Comparison of ENCODE assay signal across 6 cellular contexts in genomic region chr17:81223758-81224122, GRCh38. TPM values are rescaled to one million over a fixed set of nuclear protein-coding genes. Genes with fewer than 3 reads are reported as not detected.
DNase-seq lines count a peak whose midpoint lies in the region; ATAC-seq and TF ChIP-seq lines count a peak whose summit lies in the region.

No MANE protein-coding gene starts in this region.

- H4K20me1 ChIP-seq in neural progenitor cell (ENCODE audit: low read depth): peaks cover 30% of the 10 kb centered on the region

- H3K4me1 ChIP-seq in HUES6 (ENCODE audit: control insufficient read depth, insufficient read depth, low read length) (peaks cover 15% of the 10 kb centered on the region), neural progenitor cell (peaks cover 17% of the 10 kb centered on the region), foreskin keratinocyte (peaks cover 4% of the 10 kb centered on the region)

- H3K4me3 Mint-ChIP-seq in activated CD8-positive, alpha-beta T cell treated with anti-CD3 and anti-CD28 coated beads, Interleukin-2, amount 10 ng/mL, durations not matched to agents 7 days and 5 days: peak overlapping the region; percentile 72
- peak overlapping the region; percentile 87 for H3K4me3 Mint-ChIP-seq in neural progenitor cell

- TF ChIP-seq CTCF in neural progenitor cell (IDR thresholded peaks at IDR 0.05) (no peak), foreskin keratinocyte (conservative IDR thresholded peaks at IDR 0.05) (no peak)

- POLR2A ChIA-PET in activated CD8-positive, alpha-beta T cell treated with anti-CD3 and anti-CD28 coated beads, Interleukin-2, amount 10 ng/mL, durations not matched to agents 7 days and 5 days (lab: Charles Lee): no interaction called here

- peaks cover 14% of the 10 kb centered on the region for H3F3A ChIP-seq in neural progenitor cell (ENCODE audit: low read depth)

- peak overlapping the region; percentile 67 for H3K27ac Mint-ChIP-seq in activated CD8-positive, alpha-beta T cell treated with anti-CD3 and anti-CD28 coated beads, Interleukin-2, amount 10 ng/mL, durations not matched to agents 7 days and 5 days
- peak overlapping the region; percentile 9 for H3K27ac Mint-ChIP-seq in neural progenitor cell

- H3K9me3 Mint-ChIP-seq in activated CD8-positive, alpha-beta T cell treated with anti-CD3 and anti-CD28 coated beads, Interleukin-2, amount 10 ng/mL, durations not matched to agents 7 days and 5 days (ENCODE audit: insufficient read depth): no peaks in the 10 kb centered on the region
- H3K9me3 Mint-ChIP-seq in neural progenitor cell: peaks cover 11% of the 10 kb centered on the region

- ATAC-seq in activated CD8-positive, alpha-beta T cell treated with anti-CD3 and anti-CD28 coated beads, Interleukin-2, amount 10 ng/mL, durations not matched to agents 7 days and 5 days: no peak
- ATAC-seq in foreskin keratinocyte (no peak), GM18520 (IDR thresholded peaks at IDR 0.05; ENCODE audit: unreplicated experiment) (no peak), GM21528 (IDR thresholded peaks at IDR 0.05; ENCODE audit: low FRiP score, unreplicated experiment) (no peak)

- H3K79me2 ChIP-seq in neural progenitor cell (ENCODE audit: low read depth): peaks cover 27% of the 10 kb centered on the region

- CTCF ChIA-PET in activated CD8-positive, alpha-beta T cell treated with anti-CD3 and anti-CD28 coated beads, Interleukin-2, amount 10 ng/mL, durations not matched to agents 7 days and 5 days (lab: Charles Lee): no interaction called here

- peak overlapping the region; percentile 64 for H3K9ac ChIP-seq in HUES6 (ENCODE audit: low read length)
- no peak overlapping the region for H3K9ac ChIP-seq in neural progenitor cell

- H3K27ac ChIP-seq in HUES6 (ENCODE audit: low read depth, low read length): 0 out of 2 replicates have a peak overlapping the region, but pooled peaks have one; percentile 31
- no peak overlapping the region for H3K27ac ChIP-seq in neural progenitor cell
- H3K27ac ChIP-seq in foreskin keratinocyte: no peak overlapping the region

- peaks cover 15% of the 10 kb centered on the region for H3K36me3 Mint-ChIP-seq in activated CD8-positive, alpha-beta T cell treated with anti-CD3 and anti-CD28 coated beads, Interleukin-2, amount 10 ng/mL, durations not matched to agents 7 days and 5 days (ENCODE audit: low read depth)
- no peaks in the 10 kb centered on the region for H3K36me3 Mint-ChIP-seq in neural progenitor cell

- no peaks in the 10 kb centered on the region for H3K27me3 Mint-ChIP-seq in activated CD8-positive, alpha-beta T cell treated with anti-CD3 and anti-CD28 coated beads, Interleukin-2, amount 10 ng/mL, durations not matched to agents 7 days and 5 days (ENCODE audit: low read depth)
- peaks cover 8% of the 10 kb centered on the region for H3K27me3 Mint-ChIP-seq in neural progenitor cell (ENCODE audit: insufficient read depth, low read depth)

- peak overlapping the region; percentile 65 for H3K4me2 ChIP-seq in neural progenitor cell

- H3K36me3 ChIP-seq in HUES6 (ENCODE audit: control insufficient read depth, insufficient read depth, low read length): peaks cover 6% of the 10 kb centered on the region
- no peaks in the 10 kb centered on the region for H3K36me3 ChIP-seq in neural progenitor cell

- no peak for DNase-seq in activated CD8-positive, alpha-beta T cell treated with anti-CD3 and anti-CD28 coated beads, Interleukin-2, amount 10 ng/mL, durations not matched to agents 7 days and 5 days
- DNase-seq in neural progenitor cell (ENCODE audit: low spot score): peak; percentile 43
- DNase-seq in foreskin keratinocyte: no peak

- peak overlapping the region; percentile 71 for H2AFZ ChIP-seq in neural progenitor cell (replicated peaks)

- H3K9me3 ChIP-seq in HUES6 (ENCODE audit: control insufficient read depth, insufficient read depth, low read depth, low read length) (peaks cover 3% of the 10 kb centered on the region; the same call in 1 of the 2 replicates), neural progenitor cell (ENCODE audit: low read depth) (no peaks in the 10 kb centered on the region)

- H3K27me3 ChIP-seq in HUES6 (ENCODE audit: control insufficient read depth, insufficient read depth, low read length) (0 out of 2 replicates have a peak, but pooled peaks cover 7% of the 10 kb centered on the region), neural progenitor cell (peaks cover 12% of the 10 kb centered on the region), foreskin keratinocyte (no peaks in the 10 kb centered on the region)

- H3K4me1 Mint-ChIP-seq in activated CD8-positive, alpha-beta T cell treated with anti-CD3 and anti-CD28 coated beads, Interleukin-2, amount 10 ng/mL, durations not matched to agents 7 days and 5 days (ENCODE audit: low read depth): peaks cover 28% of the 10 kb centered on the region
- H3K4me1 Mint-ChIP-seq in neural progenitor cell: peaks cover 16% of the 10 kb centered on the region

- H3K4me3 ChIP-seq in HUES6 (ENCODE audit: low read depth, low read length) (peak overlapping the region; percentile 60), neural progenitor cell (peak overlapping the region; percentile 21)

RNA-seq across cellular contexts. Expression of gene CEP131, which starts 1.0 kb away (rescaled TPM):
- 10 to 100 TPM; 17.9 to 19.0 TPM for total RNA-seq in activated CD8-positive, alpha-beta T cell treated with anti-CD3 and anti-CD28 coated beads, Interleukin-2, amount 10 ng/mL, durations not matched to agents 7 days and 5 days
- 7.7 and 40.9 TPM in 2 replicates for total RNA-seq in neural progenitor cell (ENCODE audit: low replicate concordance)
- 10.9 and 12.1 TPM in 2 replicates for total RNA-seq in foreskin keratinocyte
- polyA plus RNA-seq in foreskin keratinocyte: 10.8 and 13.2 TPM in 2 replicates

RNA-seq across cellular contexts. Expression of gene TEPSIN, which starts 15.1 kb away (rescaled TPM):
- 10 to 100 TPM; 43.8 to 52.7 TPM for total RNA-seq in activated CD8-positive, alpha-beta T cell treated with anti-CD3 and anti-CD28 coated beads, Interleukin-2, amount 10 ng/mL, durations not matched to agents 7 days and 5 days
- total RNA-seq in neural progenitor cell (ENCODE audit: low replicate concordance) (20.6 and 28.0 TPM in 2 replicates), foreskin keratinocyte (14.4 and 16.7 TPM in 2 replicates)
- polyA plus RNA-seq in foreskin keratinocyte: 14.1 and 14.5 TPM in 2 replicates

RNA-seq across cellular contexts. Expression of gene NDUFAF8, which starts 15.4 kb away (rescaled TPM):
- total RNA-seq in activated CD8-positive, alpha-beta T cell treated with anti-CD3 and anti-CD28 coated beads, Interleukin-2, amount 10 ng/mL, durations not matched to agents 7 days and 5 days: 10 to 100 TPM; 42.3 to 48.3 TPM
- 29.8 and 34.7 TPM in 2 replicates for total RNA-seq in neural progenitor cell (ENCODE audit: low replicate concordance)
- total RNA-seq in foreskin keratinocyte: 144 and 194 TPM in 2 replicates
- polyA plus RNA-seq in foreskin keratinocyte: 172 and 212 TPM in 2 replicates

RNA-seq across cellular contexts. Expression of gene AATK, which starts 57.7 kb away (rescaled TPM):
- total RNA-seq in activated CD8-positive, alpha-beta T cell treated with anti-CD3 and anti-CD28 coated beads, Interleukin-2, amount 10 ng/mL, durations not matched to agents 7 days and 5 days: 1 to 10 TPM in 1 of 2 experiments, under 1 TPM in 1; 0.71 to 1.1 TPM
- total RNA-seq in neural progenitor cell (ENCODE audit: low replicate concordance): 0.32 and 4.4 TPM in 2 replicates
- 0.14 and 0.18 TPM in 2 replicates for total RNA-seq in foreskin keratinocyte
- polyA plus RNA-seq in foreskin keratinocyte: 0.22 and 0.29 TPM in 2 replicates

RNA-seq across cellular contexts. Expression of gene PVALEF, which starts 58.4 kb away (rescaled TPM):
- total RNA-seq in activated CD8-positive, alpha-beta T cell treated with anti-CD3 and anti-CD28 coated beads, Interleukin-2, amount 10 ng/mL, durations not matched to agents 7 days and 5 days: not detected
- total RNA-seq in neural progenitor cell (ENCODE audit: low replicate concordance) (not detected in 2 replicates), foreskin keratinocyte (not detected in 2 replicates)
- not detected in 2 replicates for polyA plus RNA-seq in foreskin keratinocyte
